Comparison of ENCODE assay signal across 8 cellular contexts in genomic region chr7:137169282-137169698, GRCh38.
A peak's percentile ranks its signal among the peaks of the same experiment; 100 is the strongest.
DNase-seq lines count a peak whose midpoint lies in the region; ATAC-seq and TF ChIP-seq lines count a peak whose summit lies in the region.

No MANE protein-coding gene starts in this region.

- H3K27me3 ChIP-seq in neural progenitor cell = no peaks in the 10 kb centered on the region

- H3K4me1 ChIP-seq in neural progenitor cell = no peaks in the 10 kb centered on the region

- no peaks in the 10 kb centered on the region for H3F3A ChIP-seq in neural progenitor cell (ENCODE audit: low read depth)

- ATAC-seq in HG03196 (IDR thresholded peaks at IDR 0.05; ENCODE audit: unreplicated experiment) = no peak

- H3K9me3 ChIP-seq in neural progenitor cell (ENCODE audit: low read depth) = no peaks in the 10 kb centered on the region

- no peak overlapping the region for H2AFZ ChIP-seq in neural progenitor cell (replicated peaks)

- H3K4me3 ChIP-seq in neural progenitor cell = no peak overlapping the region

- in situ Hi-C loops in Caki2 (cut with HindIII; ENCODE audit: low pct_unique_long_range_greater_than_20kb, low sequenced_read_pairs) = no loop called here

- no peak overlapping the region for H3K27ac ChIP-seq in neural progenitor cell

- H3K4me1 Mint-ChIP-seq in neural progenitor cell = peaks cover 10% of the 10 kb centered on the region

- peak; percentile 80 for TF ChIP-seq CTCF in neural progenitor cell (IDR thresholded peaks at IDR 0.05)

- DNase-seq in Caki2 (ENCODE audit: low read depth) = peak; percentile 5
- peak; percentile 71 for DNase-seq in M059J (ENCODE audit: low read depth)
- DNase-seq in SHP77 (lab: John Stamatoyannopoulos, UW) = peak; percentile 87 to 90
- peak; percentile 65 for DNase-seq in fibroblast of gingiva (ENCODE audit: low read depth)
- peak; percentile 82 for DNase-seq in neural progenitor cell (ENCODE audit: low spot score)
- no peak for DNase-seq in activated CD4-positive, alpha-beta T cell treated with anti-CD3 and anti-CD28 coated beads for 48 hours
- DNase-seq in NOMO-1 treated with dmso at 0.1 percent for 144 hours (lab: John Stamatoyannopoulos, UW; ENCODE audit: unreplicated experiment) = no peak

- H3K9ac ChIP-seq in neural progenitor cell = no peak overlapping the region

- no peak overlapping the region for H3K4me2 ChIP-seq in neural progenitor cell

- peaks cover 3% of the 10 kb centered on the region for H3K9me3 Mint-ChIP-seq in neural progenitor cell

- H4K20me1 ChIP-seq in neural progenitor cell (ENCODE audit: low read depth) = no peaks in the 10 kb centered on the region

- no peaks in the 10 kb centered on the region for H3K27me3 Mint-ChIP-seq in neural progenitor cell (ENCODE audit: insufficient read depth, low read depth)

- no peaks in the 10 kb centered on the region for H3K36me3 ChIP-seq in neural progenitor cell

- no peaks in the 10 kb centered on the region for H3K36me3 Mint-ChIP-seq in neural progenitor cell

- H3K27ac Mint-ChIP-seq in neural progenitor cell = no peak overlapping the region

- H3K79me2 ChIP-seq in neural progenitor cell (ENCODE audit: low read depth) = no peaks in the 10 kb centered on the region

- H3K4me3 Mint-ChIP-seq in neural progenitor cell = no peak overlapping the region

Comparison
In these comparisons a context has a peak if more than half of its experiments do, and no peak if none do; other contexts are left out.
1. DNase-seq: peak in Caki2 (single experiment), M059J (single experiment), SHP77 (2 of 2), fibroblast of gingiva (single experiment) and neural progenitor cell (single experiment); none in activated CD4-positive, alpha-beta T cell treated with anti-CD3 and anti-CD28 coated beads for 48 hours (single experiment) and NOMO-1 treated with dmso at 0.1 percent for 144 hours (single experiment).